Comparison of ENCODE assay signal across 1 cellular context in the genomic region with DNA sequence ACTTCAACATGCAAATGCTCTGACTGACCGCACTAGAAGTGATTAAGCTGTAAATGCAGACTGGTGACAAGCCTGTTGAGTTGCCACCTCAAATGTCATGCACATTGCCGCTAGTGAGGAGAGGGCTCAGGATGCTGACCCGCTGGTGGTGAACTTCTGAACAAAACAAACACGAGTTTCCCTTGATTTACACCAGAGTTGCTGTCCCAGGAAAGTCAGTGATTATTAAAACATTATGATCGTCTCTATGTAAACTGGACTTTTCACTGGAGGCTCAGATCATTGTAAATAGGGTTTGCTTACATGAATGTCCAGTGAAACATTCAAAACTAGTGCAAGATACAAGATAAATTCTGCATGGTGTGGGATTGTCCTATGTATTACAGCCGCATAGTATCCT.
TF ChIP-seq lines count a peak whose summit lies in the region.

No MANE protein-coding gene starts in this region.

TF ChIP-seq in GM23338, 12 proteins besides CTCF, POLR2A, EP300 and RAD21 (continued from another document):
- TF ChIP-seq, protein P1, sequence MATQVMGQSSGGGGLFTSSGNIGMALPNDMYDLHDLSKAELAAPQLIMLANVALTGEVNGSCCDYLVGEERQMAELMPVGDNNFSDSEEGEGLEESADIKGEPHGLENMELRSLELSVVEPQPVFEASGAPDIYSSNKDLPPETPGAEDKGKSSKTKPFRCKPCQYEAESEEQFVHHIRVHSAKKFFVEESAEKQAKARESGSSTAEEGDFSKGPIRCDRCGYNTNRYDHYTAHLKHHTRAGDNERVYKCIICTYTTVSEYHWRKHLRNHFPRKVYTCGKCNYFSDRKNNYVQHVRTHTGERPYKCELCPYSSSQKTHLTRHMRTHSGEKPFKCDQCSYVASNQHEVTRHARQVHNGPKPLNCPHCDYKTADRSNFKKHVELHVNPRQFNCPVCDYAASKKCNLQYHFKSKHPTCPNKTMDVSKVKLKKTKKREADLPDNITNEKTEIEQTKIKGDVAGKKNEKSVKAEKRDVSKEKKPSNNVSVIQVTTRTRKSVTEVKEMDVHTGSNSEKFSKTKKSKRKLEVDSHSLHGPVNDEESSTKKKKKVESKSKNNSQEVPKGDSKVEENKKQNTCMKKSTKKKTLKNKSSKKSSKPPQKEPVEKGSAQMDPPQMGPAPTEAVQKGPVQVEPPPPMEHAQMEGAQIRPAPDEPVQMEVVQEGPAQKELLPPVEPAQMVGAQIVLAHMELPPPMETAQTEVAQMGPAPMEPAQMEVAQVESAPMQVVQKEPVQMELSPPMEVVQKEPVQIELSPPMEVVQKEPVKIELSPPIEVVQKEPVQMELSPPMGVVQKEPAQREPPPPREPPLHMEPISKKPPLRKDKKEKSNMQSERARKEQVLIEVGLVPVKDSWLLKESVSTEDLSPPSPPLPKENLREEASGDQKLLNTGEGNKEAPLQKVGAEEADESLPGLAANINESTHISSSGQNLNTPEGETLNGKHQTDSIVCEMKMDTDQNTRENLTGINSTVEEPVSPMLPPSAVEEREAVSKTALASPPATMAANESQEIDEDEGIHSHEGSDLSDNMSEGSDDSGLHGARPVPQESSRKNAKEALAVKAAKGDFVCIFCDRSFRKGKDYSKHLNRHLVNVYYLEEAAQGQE (IDR thresholded peaks at IDR 0.05; ENCODE audit: unreplicated experiment): no peak
- TF ChIP-seq STAT1 (IDR thresholded peaks at IDR 0.05; ENCODE audit: unreplicated experiment): no peak
- no peak for TF ChIP-seq NANOG (IDR thresholded peaks at IDR 0.05; ENCODE audit: borderline replicate concordance)
- TF ChIP-seq, protein P2, sequence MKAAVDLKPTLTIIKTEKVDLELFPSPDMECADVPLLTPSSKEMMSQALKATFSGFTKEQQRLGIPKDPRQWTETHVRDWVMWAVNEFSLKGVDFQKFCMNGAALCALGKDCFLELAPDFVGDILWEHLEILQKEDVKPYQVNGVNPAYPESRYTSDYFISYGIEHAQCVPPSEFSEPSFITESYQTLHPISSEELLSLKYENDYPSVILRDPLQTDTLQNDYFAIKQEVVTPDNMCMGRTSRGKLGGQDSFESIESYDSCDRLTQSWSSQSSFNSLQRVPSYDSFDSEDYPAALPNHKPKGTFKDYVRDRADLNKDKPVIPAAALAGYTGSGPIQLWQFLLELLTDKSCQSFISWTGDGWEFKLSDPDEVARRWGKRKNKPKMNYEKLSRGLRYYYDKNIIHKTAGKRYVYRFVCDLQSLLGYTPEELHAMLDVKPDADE (IDR thresholded peaks at IDR 0.05): no peak
- TF ChIP-seq ZNF114 (CRISPR knock-in tag; IDR thresholded peaks at IDR 0.05): no peak
- TF ChIP-seq EZH2phosphoT487 (IDR thresholded peaks at IDR 0.05; ENCODE audit: unreplicated experiment): no peak
- TF ChIP-seq CREB1 (CRISPR knock-in tag; IDR thresholded peaks at IDR 0.05; ENCODE audit: low read depth): no peak
- no peak for TF ChIP-seq POLR2AphosphoS5 (IDR thresholded peaks at IDR 0.05; ENCODE audit: low read depth)
- TF ChIP-seq JUNB (IDR thresholded peaks at IDR 0.05; ENCODE audit: unreplicated experiment): no peak
- no peak for TF ChIP-seq ZNF331 (CRISPR knock-in tag; IDR thresholded peaks at IDR 0.05; ENCODE audit: low read depth)
TF ChIP-seq in GM23338: peak in this region for 0.
